ENCODE assay signal across 1 cellular context in the genomic region with DNA sequence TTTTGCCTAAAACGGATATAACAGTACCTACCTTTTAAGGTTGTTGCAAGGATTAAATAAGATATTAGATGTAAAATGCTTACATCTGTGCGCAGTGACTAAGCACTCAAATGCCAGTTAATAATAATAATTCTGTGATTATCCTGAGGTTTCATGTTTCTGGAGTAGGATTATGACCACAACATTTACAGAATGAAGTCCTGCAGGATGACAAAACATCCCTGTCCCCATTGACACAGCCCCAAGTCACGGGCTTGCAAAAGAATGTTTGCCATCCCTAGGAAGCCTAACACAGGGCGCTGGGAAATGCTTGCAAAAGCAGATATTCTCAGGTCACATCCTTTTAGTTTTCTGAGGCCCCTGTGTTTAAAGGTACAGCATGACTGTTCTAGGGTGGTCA.
TF ChIP-seq lines count a peak whose summit lies in the region.

No MANE protein-coding gene starts in this region.

TF ChIP-seq in HepG2, 621 proteins besides CTCF, POLR2A, EP300 and RAD21:
- TF ChIP-seq DNMT1 (CRISPR knock-in tag; IDR thresholded peaks at IDR 0.05): no peak
- no peak for TF ChIP-seq NR2F6 (IDR thresholded peaks at IDR 0.05)
- TF ChIP-seq NR2F6 (CRISPR knock-in tag; IDR thresholded peaks at IDR 0.05): peak; percentile 18; the same call in 1 of the 2 replicates
- TF ChIP-seq SOX5 (CRISPR knock-in tag; IDR thresholded peaks at IDR 0.05; ENCODE audit: borderline replicate concordance): peak; percentile 54; the same call in 1 of the 2 replicates
- peak; percentile 42 for TF ChIP-seq SAP130 (CRISPR knock-in tag; IDR thresholded peaks at IDR 0.05; ENCODE audit: low read depth)
- TF ChIP-seq ZBTB21 (CRISPR knock-in tag; IDR thresholded peaks at IDR 0.05): 0 out of 2 replicates have a peak, but pooled peaks have one; percentile 39
- no peak for TF ChIP-seq ZNF280B (CRISPR knock-in tag; IDR thresholded peaks at IDR 0.05; ENCODE audit: borderline replicate concordance)
- TF ChIP-seq TEAD3 (CRISPR knock-in tag; optimal IDR thresholded peaks at IDR 0.05; ENCODE audit: borderline replicate concordance): peak; percentile 56
- TF ChIP-seq E2F1 (CRISPR knock-in tag; IDR thresholded peaks at IDR 0.05): no peak
- TF ChIP-seq CEBPB (IDR thresholded peaks at IDR 0.05; ENCODE audit: borderline replicate concordance, low read depth, low read length): 0 out of 2 replicates have a peak, but pooled peaks have one; percentile 7
- peak; percentile 10; the same call in 1 of the 2 replicates for TF ChIP-seq RXRB (CRISPR knock-in tag; IDR thresholded peaks at IDR 0.05; ENCODE audit: borderline replicate concordance)
- TF ChIP-seq NCOA2 (CRISPR knock-in tag; IDR thresholded peaks at IDR 0.05): 0 out of 2 replicates have a peak, but pooled peaks have one; percentile 15
- TF ChIP-seq BCL6 (CRISPR knock-in tag; IDR thresholded peaks at IDR 0.05): peak; percentile 47; the same call in 1 of the 2 replicates
- TF ChIP-seq TFE3 (CRISPR knock-in tag; IDR thresholded peaks at IDR 0.05): 0 out of 2 replicates have a peak, but pooled peaks have one; percentile 56
